26 cellular contexts compared by ENCODE assay signal in genomic region chr3:113128386-113129015, GRCh38.
DNase-seq lines count a peak whose midpoint lies in the region; FAIRE-seq and TF ChIP-seq lines count a peak whose summit lies in the region.
"Had no signal": no experiment of that assay in that cellular context is flagged by ENCODE, and none has a peak within 500 bp of the region (broad histone marks: within the 10 kb centered on the region; RNA-seq: fewer than 3 reads in every experiment).

No MANE protein-coding gene starts in this region.

- H3K27me3 Mint-ChIP-seq in neural crest cell (ENCODE audit: low read depth), result no peaks in the 10 kb centered on the region
- H3K27me3 Mint-ChIP-seq: progenitor cell of endocrine pancreas had no signal

- H3K36me3 Mint-ChIP-seq in neural crest cell (ENCODE audit: low read depth), result no peaks in the 10 kb centered on the region

- no peaks in the 10 kb centered on the region for H3K9me3 Mint-ChIP-seq in neural crest cell
- H3K9me3 Mint-ChIP-seq: T-helper 2 cell treated with Interferon-gamma antibody and Interleukin-4, amounts not matched to agents 5 μg/mL and 100 μg/mL, for 36 hours had no signal

- H3K36me3 ChIP-seq in A673 (ENCODE audit: insufficient read depth, low read length, poor library complexity, severe bottlenecking) (no peaks in the 10 kb centered on the region), bronchial epithelial cell (ENCODE audit: control insufficient read depth, insufficient read depth, low read length) (no peaks in the 10 kb centered on the region), MG63 (no peaks in the 10 kb centered on the region), esophagus squamous epithelium (no peaks in the 10 kb centered on the region)
- H3K36me3 ChIP-seq: thoracic aorta, uterus had no signal

- H3K4me1 ChIP-seq in A673 (ENCODE audit: insufficient read depth, low read length, poor library complexity, severe bottlenecking) (no peaks in the 10 kb centered on the region), esophagus squamous epithelium (peaks cover 0 to 28% (median 5%) of the 10 kb centered on the region in 3 donors)
- H3K4me1 ChIP-seq: body of pancreas, uterus had no signal

- no peak overlapping the region for H3K27ac ChIP-seq in A673 (ENCODE audit: low read depth, low read length, poor library complexity, severe bottlenecking)
- H3K27ac ChIP-seq in esophagus squamous epithelium, result no peak overlapping the region
- H3K27ac ChIP-seq: body of pancreas, dorsolateral prefrontal cortex, thoracic aorta, uterus, VCaP had no signal

- intact Hi-C loops in A673 (cut with micrococcal nuclease; ENCODE audit: unreplicated experiment) (no loop called here), esophagus squamous epithelium (cut with DNase I) (no loop called here)

- POLR2A ChIA-PET in A673 (lab: Charles Lee; ENCODE audit: low non-redundant PET), result interaction anchor here (0.6 kb wide), 1 partner anchor 15 kb away, joined by 4 read pairs; no protein-coding TSS in a partner anchor

- TF ChIP-seq POLR2A in esophagus squamous epithelium (IDR thresholded peaks at IDR 0.05), result no peak

- WGBS in esophagus squamous epithelium, 2 donors, result 61 to 79% methylated on average over 9 of the region's 9 CpGs

- H3K27me3 ChIP-seq in A673 (replicated peaks; ENCODE audit: insufficient read depth, low read depth, low read length, poor library complexity) (no peaks in the 10 kb centered on the region), bronchial epithelial cell (ENCODE audit: control insufficient read depth, insufficient read depth, low read length) (no peaks in the 10 kb centered on the region), MG63 (no peaks in the 10 kb centered on the region), esophagus squamous epithelium (no peaks in the 10 kb centered on the region)
- H3K27me3 ChIP-seq: body of pancreas, dorsolateral prefrontal cortex, uterus had no signal

- H3K4me1 Mint-ChIP-seq in neural crest cell, result peaks cover 46% of the 10 kb centered on the region

- CTCF ChIA-PET in A673 (lab: Charles Lee), result interaction anchor here (0.6 kb wide), 1 partner anchor 196 kb away, joined by 3 read pairs; no protein-coding TSS in a partner anchor

- no peak for TF ChIP-seq CTCF in A673 (conservative IDR thresholded peaks at IDR 0.05; ENCODE audit: low read depth, low read length)
- TF ChIP-seq CTCF in bronchial epithelial cell (IDR thresholded peaks at IDR 0.05; ENCODE audit: insufficient read depth, low read length, severe bottlenecking), result no peak
- no peak for TF ChIP-seq CTCF in neural crest cell (conservative IDR thresholded peaks at IDR 0.05)
- TF ChIP-seq CTCF in esophagus squamous epithelium (IDR thresholded peaks at IDR 0.05), result no peak

- H3K9me3 ChIP-seq in A673 (ENCODE audit: low read depth, low read length, poor library complexity, severe bottlenecking) (no peaks in the 10 kb centered on the region), MG63 (no peaks in the 10 kb centered on the region), esophagus squamous epithelium (no peaks in the 10 kb centered on the region)
- H3K9me3 ChIP-seq: body of pancreas, thoracic aorta, uterus had no signal

- FAIRE-seq in bronchial epithelial cell (lab: Jason Lieb, UNC), result no peak
- FAIRE-seq: G401.6 had no signal

- H3K27ac Mint-ChIP-seq in neural crest cell (ENCODE audit: unreplicated experiment), result peak overlapping the region; percentile 63
- H3K27ac Mint-ChIP-seq: progenitor cell of endocrine pancreas; T-helper 2 cell treated with Interferon-gamma antibody and Interleukin-4, amounts not matched to agents 5 μg/mL and 100 μg/mL, for 36 hours had no signal

- DNase-seq in A673 (ENCODE audit: low spot score) (peak; percentile 19), LHCN-M2 (ENCODE audit: low read depth) (peak; percentile 12), bronchial epithelial cell (ENCODE audit: low read depth) (peak; percentile 44), neural crest cell (ENCODE audit: low read depth, low spot score) (no peak), MG63 (no peak), activated gamma-delta T cell (lab: John Stamatoyannopoulos, UW) (no peak), hippocampal formation (lab: John Stamatoyannopoulos, UW) (no peak), esophagus squamous epithelium (lab: John Stamatoyannopoulos, UW) (no peak)
- DNase-seq: ACHN; activated CD4-positive, alpha-beta T cell treated with anti-CD3 and anti-CD28 coated beads for 4 hours; activated CD8-positive, alpha-beta memory T cell treated with anti-CD3 and anti-CD28 coated beads for 24 hours; activated T-cell treated with anti-CD3 and anti-CD28 coated beads, Interleukin-2, amount 50 U/mL, for 1 hour; body of pancreas; dorsolateral prefrontal cortex; GOT3; mammary epithelial cell; NCI-H1092 treated with DMSO at 0.1 percent for 48 hours; NCI-H187; NCI-H526 treated with DMSO at 0.1 percent for 48 hours; stimulated activated naive CD8-positive, alpha-beta T cell treated with anti-CD3 and anti-CD28 coated beads, Interleukin-15, Interleukin-2, amounts not matched to agents 100 U/mL and 50 U/mL, for 24 hours; uterus had no signal

- no TSS peak for BruUV-seq in A673 (replicated peaks; lab: Mats Ljungman, UMichigan)

- H3K4me3 ChIP-seq in A673 (ENCODE audit: low read depth, low read length, poor library complexity, severe bottlenecking) (no peak overlapping the region), bronchial epithelial cell (ENCODE audit: low read depth, low read length) (no peak overlapping the region), MG63 (no peak overlapping the region), esophagus squamous epithelium (no peak overlapping the region)
- H3K4me3 ChIP-seq: body of pancreas, dorsolateral prefrontal cortex, thoracic aorta, uterus had no signal

- H3K4me3 Mint-ChIP-seq in neural crest cell, result no peak overlapping the region
- H3K4me3 Mint-ChIP-seq: T-helper 2 cell treated with Interferon-gamma antibody and Interleukin-4, amounts not matched to agents 5 μg/mL and 100 μg/mL, for 36 hours had no signal

Comparison
In these comparisons a context has a peak if more than half of its experiments do, and no peak if none do; other contexts are left out.
1. DNase-seq: peak in A673 (single experiment), LHCN-M2 (single experiment) and bronchial epithelial cell (single experiment); none in neural crest cell (single experiment), MG63 (single experiment), activated gamma-delta T cell (single experiment), hippocampal formation (0 of 2) and esophagus squamous epithelium (single experiment).